Comparison of ENCODE assay signal across 2 cellular contexts in the genomic region with DNA sequence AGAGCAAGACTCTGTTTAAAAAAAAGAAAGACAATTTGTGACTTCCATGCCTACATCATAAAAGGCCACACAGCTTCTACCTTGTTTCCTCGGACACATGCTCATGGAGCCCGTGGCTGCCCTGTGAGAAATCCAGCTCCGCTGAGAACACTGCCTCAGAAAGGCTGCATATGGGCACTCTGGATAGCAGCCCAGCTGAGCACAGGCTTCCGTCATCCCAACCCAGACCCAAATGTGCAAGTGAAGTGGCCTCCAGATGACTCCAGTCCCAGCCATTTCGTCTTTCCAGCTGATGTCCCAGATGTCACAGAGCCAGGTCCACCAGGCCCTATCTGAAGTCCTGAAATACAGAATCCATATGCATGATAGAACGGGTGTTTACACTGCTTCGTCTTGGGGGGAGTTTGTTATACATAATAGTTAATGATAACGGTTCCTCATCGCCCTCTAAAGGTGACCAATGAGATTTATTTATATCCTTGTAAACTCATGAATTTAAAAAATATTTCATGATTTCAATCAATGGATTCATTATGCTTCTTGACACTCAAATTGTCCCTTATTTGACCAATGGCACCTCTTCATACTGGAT.
TF ChIP-seq lines count a peak whose summit lies in the region.

No MANE protein-coding gene starts in this region.

TF ChIP-seq in SK-N-SH, 30 proteins besides CTCF, POLR2A, EP300 and RAD21 (continued from another document):
- TF ChIP-seq, protein P1, sequence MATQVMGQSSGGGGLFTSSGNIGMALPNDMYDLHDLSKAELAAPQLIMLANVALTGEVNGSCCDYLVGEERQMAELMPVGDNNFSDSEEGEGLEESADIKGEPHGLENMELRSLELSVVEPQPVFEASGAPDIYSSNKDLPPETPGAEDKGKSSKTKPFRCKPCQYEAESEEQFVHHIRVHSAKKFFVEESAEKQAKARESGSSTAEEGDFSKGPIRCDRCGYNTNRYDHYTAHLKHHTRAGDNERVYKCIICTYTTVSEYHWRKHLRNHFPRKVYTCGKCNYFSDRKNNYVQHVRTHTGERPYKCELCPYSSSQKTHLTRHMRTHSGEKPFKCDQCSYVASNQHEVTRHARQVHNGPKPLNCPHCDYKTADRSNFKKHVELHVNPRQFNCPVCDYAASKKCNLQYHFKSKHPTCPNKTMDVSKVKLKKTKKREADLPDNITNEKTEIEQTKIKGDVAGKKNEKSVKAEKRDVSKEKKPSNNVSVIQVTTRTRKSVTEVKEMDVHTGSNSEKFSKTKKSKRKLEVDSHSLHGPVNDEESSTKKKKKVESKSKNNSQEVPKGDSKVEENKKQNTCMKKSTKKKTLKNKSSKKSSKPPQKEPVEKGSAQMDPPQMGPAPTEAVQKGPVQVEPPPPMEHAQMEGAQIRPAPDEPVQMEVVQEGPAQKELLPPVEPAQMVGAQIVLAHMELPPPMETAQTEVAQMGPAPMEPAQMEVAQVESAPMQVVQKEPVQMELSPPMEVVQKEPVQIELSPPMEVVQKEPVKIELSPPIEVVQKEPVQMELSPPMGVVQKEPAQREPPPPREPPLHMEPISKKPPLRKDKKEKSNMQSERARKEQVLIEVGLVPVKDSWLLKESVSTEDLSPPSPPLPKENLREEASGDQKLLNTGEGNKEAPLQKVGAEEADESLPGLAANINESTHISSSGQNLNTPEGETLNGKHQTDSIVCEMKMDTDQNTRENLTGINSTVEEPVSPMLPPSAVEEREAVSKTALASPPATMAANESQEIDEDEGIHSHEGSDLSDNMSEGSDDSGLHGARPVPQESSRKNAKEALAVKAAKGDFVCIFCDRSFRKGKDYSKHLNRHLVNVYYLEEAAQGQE (IDR thresholded peaks at IDR 0.05; ENCODE audit: low read depth, low read length) = no peak
- TF ChIP-seq EZH2phosphoT487 (IDR thresholded peaks at IDR 0.05; ENCODE audit: borderline replicate concordance, low read depth) (no peak), RFX5 (IDR thresholded peaks at IDR 0.05; ENCODE audit: low read length) (no peak), TAF1 (IDR thresholded peaks at IDR 0.05; ENCODE audit: borderline replicate concordance, low read depth, low read length) (no peak), TCF12 (IDR thresholded peaks at IDR 0.05) (no peak), CHD2 (IDR thresholded peaks at IDR 0.05; ENCODE audit: low read length, partially characterized antibody) (no peak), FOXJ3 (CRISPR knock-in tag; IDR thresholded peaks at IDR 0.05) (no peak), SIN3A (IDR thresholded peaks at IDR 0.05; ENCODE audit: borderline replicate concordance, low read depth, low read length) (no peak), RCOR1 (IDR thresholded peaks at IDR 0.05; ENCODE audit: low read length) (no peak), TEAD4 (IDR thresholded peaks at IDR 0.05; ENCODE audit: borderline replicate concordance, insufficient read depth) (no peak)
- TF ChIP-seq, protein P2, sequence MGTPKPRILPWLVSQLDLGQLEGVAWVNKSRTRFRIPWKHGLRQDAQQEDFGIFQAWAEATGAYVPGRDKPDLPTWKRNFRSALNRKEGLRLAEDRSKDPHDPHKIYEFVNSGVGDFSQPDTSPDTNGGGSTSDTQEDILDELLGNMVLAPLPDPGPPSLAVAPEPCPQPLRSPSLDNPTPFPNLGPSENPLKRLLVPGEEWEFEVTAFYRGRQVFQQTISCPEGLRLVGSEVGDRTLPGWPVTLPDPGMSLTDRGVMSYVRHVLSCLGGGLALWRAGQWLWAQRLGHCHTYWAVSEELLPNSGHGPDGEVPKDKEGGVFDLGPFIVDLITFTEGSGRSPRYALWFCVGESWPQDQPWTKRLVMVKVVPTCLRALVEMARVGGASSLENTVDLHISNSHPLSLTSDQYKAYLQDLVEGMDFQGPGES (IDR thresholded peaks at IDR 0.05; ENCODE audit: low read depth, low read length) = no peak
- TF ChIP-seq, protein P3, sequence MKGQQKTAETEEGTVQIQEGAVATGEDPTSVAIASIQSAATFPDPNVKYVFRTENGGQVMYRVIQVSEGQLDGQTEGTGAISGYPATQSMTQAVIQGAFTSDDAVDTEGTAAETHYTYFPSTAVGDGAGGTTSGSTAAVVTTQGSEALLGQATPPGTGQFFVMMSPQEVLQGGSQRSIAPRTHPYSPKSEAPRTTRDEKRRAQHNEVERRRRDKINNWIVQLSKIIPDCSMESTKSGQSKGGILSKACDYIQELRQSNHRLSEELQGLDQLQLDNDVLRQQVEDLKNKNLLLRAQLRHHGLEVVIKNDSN (IDR thresholded peaks at IDR 0.05; ENCODE audit: borderline replicate concordance, low read depth) = no peak
TF ChIP-seq in SK-N-SH: peak in this region for 0.

TF ChIP-seq in SK-N-SH treated with all-trans-retinoic acid at 6 μM for 48 hours, 23 proteins besides CTCF, POLR2A, EP300 and RAD21 (continued from another document):
- TF ChIP-seq, protein P4, sequence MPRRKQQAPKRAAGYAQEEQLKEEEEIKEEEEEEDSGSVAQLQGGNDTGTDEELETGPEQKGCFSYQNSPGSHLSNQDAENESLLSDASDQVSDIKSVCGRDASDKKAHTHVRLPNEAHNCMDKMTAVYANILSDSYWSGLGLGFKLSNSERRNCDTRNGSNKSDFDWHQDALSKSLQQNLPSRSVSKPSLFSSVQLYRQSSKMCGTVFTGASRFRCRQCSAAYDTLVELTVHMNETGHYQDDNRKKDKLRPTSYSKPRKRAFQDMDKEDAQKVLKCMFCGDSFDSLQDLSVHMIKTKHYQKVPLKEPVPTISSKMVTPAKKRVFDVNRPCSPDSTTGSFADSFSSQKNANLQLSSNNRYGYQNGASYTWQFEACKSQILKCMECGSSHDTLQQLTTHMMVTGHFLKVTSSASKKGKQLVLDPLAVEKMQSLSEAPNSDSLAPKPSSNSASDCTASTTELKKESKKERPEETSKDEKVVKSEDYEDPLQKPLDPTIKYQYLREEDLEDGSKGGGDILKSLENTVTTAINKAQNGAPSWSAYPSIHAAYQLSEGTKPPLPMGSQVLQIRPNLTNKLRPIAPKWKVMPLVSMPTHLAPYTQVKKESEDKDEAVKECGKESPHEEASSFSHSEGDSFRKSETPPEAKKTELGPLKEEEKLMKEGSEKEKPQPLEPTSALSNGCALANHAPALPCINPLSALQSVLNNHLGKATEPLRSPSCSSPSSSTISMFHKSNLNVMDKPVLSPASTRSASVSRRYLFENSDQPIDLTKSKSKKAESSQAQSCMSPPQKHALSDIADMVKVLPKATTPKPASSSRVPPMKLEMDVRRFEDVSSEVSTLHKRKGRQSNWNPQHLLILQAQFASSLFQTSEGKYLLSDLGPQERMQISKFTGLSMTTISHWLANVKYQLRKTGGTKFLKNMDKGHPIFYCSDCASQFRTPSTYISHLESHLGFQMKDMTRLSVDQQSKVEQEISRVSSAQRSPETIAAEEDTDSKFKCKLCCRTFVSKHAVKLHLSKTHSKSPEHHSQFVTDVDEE (CRISPR knock-in tag; IDR thresholded peaks at IDR 0.05) = no peak
- TF ChIP-seq ZNF8 (CRISPR knock-in tag; IDR thresholded peaks at IDR 0.05) (no peak), OSR1 (CRISPR knock-in tag; IDR thresholded peaks at IDR 0.05) (no peak), ZFP3 (CRISPR knock-in tag; IDR thresholded peaks at IDR 0.05) (no peak), BACH2 (CRISPR knock-in tag; IDR thresholded peaks at IDR 0.05; ENCODE audit: borderline replicate concordance) (no peak), RARB (CRISPR knock-in tag; IDR thresholded peaks at IDR 0.05) (no peak), ISL1 (CRISPR knock-in tag; IDR thresholded peaks at IDR 0.05) (no peak), TOX (CRISPR knock-in tag; IDR thresholded peaks at IDR 0.05; ENCODE audit: borderline replicate concordance) (no peak), GLIS3 (CRISPR knock-in tag; IDR thresholded peaks at IDR 0.05) (no peak), SNAI2 (CRISPR knock-in tag; IDR thresholded peaks at IDR 0.05) (no peak)
- TF ChIP-seq, protein P5, sequence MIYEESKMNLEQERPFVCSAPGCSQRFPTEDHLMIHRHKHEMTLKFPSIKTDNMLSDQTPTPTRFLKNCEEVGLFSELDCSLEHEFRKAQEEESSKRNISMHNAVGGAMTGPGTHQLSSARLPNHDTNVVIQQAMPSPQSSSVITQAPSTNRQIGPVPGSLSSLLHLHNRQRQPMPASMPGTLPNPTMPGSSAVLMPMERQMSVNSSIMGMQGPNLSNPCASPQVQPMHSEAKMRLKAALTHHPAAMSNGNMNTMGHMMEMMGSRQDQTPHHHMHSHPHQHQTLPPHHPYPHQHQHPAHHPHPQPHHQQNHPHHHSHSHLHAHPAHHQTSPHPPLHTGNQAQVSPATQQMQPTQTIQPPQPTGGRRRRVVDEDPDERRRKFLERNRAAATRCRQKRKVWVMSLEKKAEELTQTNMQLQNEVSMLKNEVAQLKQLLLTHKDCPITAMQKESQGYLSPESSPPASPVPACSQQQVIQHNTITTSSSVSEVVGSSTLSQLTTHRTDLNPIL (CRISPR knock-in tag; IDR thresholded peaks at IDR 0.05; ENCODE audit: low read depth) = no peak
